Comparison of ENCODE assay signal across 7 cellular contexts in genomic region chr22:20131856-20132685, GRCh38. TPM values are rescaled to one million over a fixed set of nuclear protein-coding genes. Genes with fewer than 3 reads are reported as not detected.
A peak's percentile ranks its signal among the peaks of the same experiment; 100 is the strongest.
DNase-seq lines count a peak whose midpoint lies in the region; ATAC-seq and TF ChIP-seq lines count a peak whose summit lies in the region.
"Had no signal": no experiment of that assay in that cellular context is flagged by ENCODE, and none has a peak within 500 bp of the region (broad histone marks: within the 10 kb centered on the region; RNA-seq: fewer than 3 reads in every experiment).

No MANE protein-coding gene starts in this region.

- H3K36me3 Mint-ChIP-seq in CD8-positive, alpha-beta memory T cell = peaks cover 0 to 11% (median under 1%) of the 10 kb centered on the region in 3 donors

- POLR2A ChIA-PET in CD8-positive, alpha-beta memory T cell (lab: Charles Lee) = no interaction called here

- no peaks in the 10 kb centered on the region for H3K9me3 Mint-ChIP-seq in CD8-positive, alpha-beta memory T cell

- peak overlapping the region; percentile 88 for H3K4me2 ChIP-seq in skeletal muscle satellite cell (ENCODE audit: low read length)

- DNase-seq in CD8-positive, alpha-beta memory T cell = peak in 3 of 5 donors; percentile 19 to 36 (median 22)
- DNase-seq in LNCaP clone FGC (ENCODE audit: low read depth) (no peak), epithelial cell of esophagus (ENCODE audit: low read depth) (no peak), NCI-H2029 (lab: John Stamatoyannopoulos, UW) (no peak)

- ATAC-seq in HG03108 (IDR thresholded peaks at IDR 0.05; ENCODE audit: unreplicated experiment) = no peak

- H3K27ac ChIP-seq in CD8-positive, alpha-beta memory T cell (ENCODE audit: low read depth, low read length) = peak overlapping the region; percentile 68

- no peak for TF ChIP-seq CTCF in LNCaP clone FGC (IDR thresholded peaks at IDR 0.05; ENCODE audit: control insufficient read depth, extremely low read depth, insufficient read depth)
- no peak for TF ChIP-seq CTCF in epithelial cell of esophagus (IDR thresholded peaks at IDR 0.05; ENCODE audit: insufficient read depth, low read depth, low read length, missing control alignments)

- CTCF ChIA-PET in CD8-positive, alpha-beta memory T cell (lab: Charles Lee) = no interaction called here

- peaks cover 20 to 54% (median 30%) of the 10 kb centered on the region in 3 donors for H3K4me1 Mint-ChIP-seq in CD8-positive, alpha-beta memory T cell

- H3K27me3 ChIP-seq in CD8-positive, alpha-beta memory T cell (ENCODE audit: insufficient read depth, low read length, poor library complexity, severe bottlenecking) = no peaks in the 10 kb centered on the region
- no peaks in the 10 kb centered on the region for H3K27me3 ChIP-seq in skeletal muscle satellite cell (ENCODE audit: control insufficient read depth, insufficient read depth, low read length)

- peak overlapping the region; percentile 82 for H3K9ac ChIP-seq in skeletal muscle satellite cell (ENCODE audit: low read depth, low read length)

- peak overlapping the region in 1 of 8 donors; percentile 43 for H3K27ac Mint-ChIP-seq in CD8-positive, alpha-beta memory T cell

- H3K4me3 Mint-ChIP-seq in CD8-positive, alpha-beta memory T cell = peak overlapping the region; percentile 42 to 88 (median 79)

- H3K27me3 Mint-ChIP-seq in CD8-positive, alpha-beta memory T cell = no peaks in the 10 kb centered on the region

- H3K4me3 ChIP-seq in CD8-positive, alpha-beta memory T cell (ENCODE audit: low read length) = peak overlapping the region; percentile 60
- peak overlapping the region; percentile 77 for H3K4me3 ChIP-seq in LNCaP clone FGC (ENCODE audit: low read depth, low read length)
- H3K4me3 ChIP-seq in epithelial cell of esophagus (ENCODE audit: low read length) = peak overlapping the region; percentile 74
- H3K4me3 ChIP-seq in skeletal muscle satellite cell (ENCODE audit: low read length) = peak overlapping the region; percentile 78

- no peaks in the 10 kb centered on the region for H3K36me3 ChIP-seq in CD8-positive, alpha-beta memory T cell (ENCODE audit: insufficient read depth, low read length)
- peaks cover 11% of the 10 kb centered on the region for H3K36me3 ChIP-seq in skeletal muscle satellite cell (ENCODE audit: insufficient read depth, low read length)

- no peaks in the 10 kb centered on the region for H3K9me3 ChIP-seq in CD8-positive, alpha-beta memory T cell (ENCODE audit: low read length)
- H3K9me3 ChIP-seq in skeletal muscle satellite cell (replicated peaks; ENCODE audit: low read length) = no peaks in the 10 kb centered on the region

- H3K4me1 ChIP-seq in CD8-positive, alpha-beta memory T cell (ENCODE audit: insufficient read depth, low read length) = peaks cover 38% of the 10 kb centered on the region
- peaks cover 19% of the 10 kb centered on the region for H3K4me1 ChIP-seq in skeletal muscle satellite cell (ENCODE audit: control insufficient read depth, insufficient read depth, low read length)

RNA-seq across cellular contexts. Expression of gene ZDHHC8, which starts 0.5 kb away (rescaled TPM):
- 10 to 100 TPM; 74.7 to 80.7 TPM for total RNA-seq in CD8-positive, alpha-beta memory T cell
- 4.4 TPM for polyA plus RNA-seq in CD8-positive, alpha-beta memory T cell
- 10.3 and 11.4 TPM in 2 replicates for total RNA-seq in skeletal muscle satellite cell (2012; rRNA removed)

RNA-seq across cellular contexts. Expression of gene TRMT2A, which starts 15.0 kb away (rescaled TPM):
- total RNA-seq in CD8-positive, alpha-beta memory T cell = 100 to 1,000 TPM; 108 to 121 TPM
- 35.6 TPM for polyA plus RNA-seq in CD8-positive, alpha-beta memory T cell
- 34.2 and 43.9 TPM in 2 replicates for total RNA-seq in skeletal muscle satellite cell (2012; rRNA removed)

RNA-seq across cellular contexts. Expression of gene RANBP1, which starts 16.2 kb away (rescaled TPM):
- 100 to 1,000 TPM; 436 to 459 TPM for total RNA-seq in CD8-positive, alpha-beta memory T cell
- polyA plus RNA-seq in CD8-positive, alpha-beta memory T cell = 102 TPM
- 325 and 449 TPM in 2 replicates for total RNA-seq in skeletal muscle satellite cell (2012; rRNA removed)

RNA-seq across cellular contexts. Expression of gene CCDC188, which starts 18.8 kb away (rescaled TPM):
- not detected for total RNA-seq in CD8-positive, alpha-beta memory T cell
- polyA plus RNA-seq in CD8-positive, alpha-beta memory T cell = not detected
- total RNA-seq in skeletal muscle satellite cell (2012; rRNA removed) = 2.0 TPM in 2 replicates
- total RNA-seq: NCI-H460 had no signal

RNA-seq across cellular contexts. Expression of gene DGCR8, which starts 52.0 kb away (rescaled TPM):
- 10 to 100 TPM; 68.6 to 73.8 TPM for total RNA-seq in CD8-positive, alpha-beta memory T cell
- polyA plus RNA-seq in CD8-positive, alpha-beta memory T cell = 10.6 TPM
- total RNA-seq in skeletal muscle satellite cell (2012; rRNA removed) = 22.3 and 23.6 TPM in 2 replicates

Comparison
In these comparisons a context has a peak if more than half of its experiments do, and no peak if none do; other contexts are left out.
1. DNase-seq: peak in CD8-positive, alpha-beta memory T cell (3 of 5); none in LNCaP clone FGC (single experiment), epithelial cell of esophagus (single experiment) and NCI-H2029 (single experiment).
2. Peak in every context shown above with its lines, with median percentiles within 50 percentile points of each other: H3K4me3 ChIP-seq.